Comparison of ENCODE assay signal across 21 cellular contexts in genomic region chr1:68142461-68142860, GRCh38.
DNase-seq lines count a peak whose midpoint lies in the region; ATAC-seq, FAIRE-seq and TF ChIP-seq lines count a peak whose summit lies in the region.
"Had no signal": no experiment of that assay in that cellular context is flagged by ENCODE, and none has a peak within 500 bp of the region (broad histone marks: within the 10 kb centered on the region; RNA-seq: fewer than 3 reads in every experiment).

No MANE protein-coding gene starts in this region.

- no peak for FAIRE-seq in GM12891 (lab: Jason Lieb, UNC)
- FAIRE-seq: H54, islet of Langerhans had no signal

- DNase-seq in coronary artery (ENCODE audit: low spot score), result no peak
- DNase-seq in lower lobe of right lung, result no peak
- DNase-seq in nucleus accumbens (lab: John Stamatoyannopoulos, UW), result no peak
- DNase-seq in GM12891 (ENCODE audit: insufficient read length, low spot score), result no peak
- DNase-seq in uterus, result no peak
- DNase-seq: ACHN; activated effector memory CD4-positive, alpha-beta T cell treated with anti-CD3 and anti-CD28 coated beads, Interleukin-2, amount 50 U/mL, for 16 hours; CD4-positive, CD25-positive, alpha-beta regulatory T cell; DMS79 treated with DMSO at 0.1 percent for 48 hours; glutamatergic neuron; KG1; NCI-H1092 treated with DMSO at 0.1 percent for 48 hours; NCI-H526 treated with DMSO at 0.1 percent for 48 hours; posterior cingulate gyrus; stimulated activated CD4-positive, alpha-beta T cell treated with anti-CD3 and anti-CD28 coated beads, Interleukin-12 subunit alpha, Interleukin-12 subunit beta, amount 100 ng/mL, for 4 hours had no signal

- ATAC-seq in lower lobe of right lung (no peak), HG03025 (IDR thresholded peaks at IDR 0.05; ENCODE audit: low FRiP score, unreplicated experiment) (no peak)
- ATAC-seq: stimulated activated memory B cell treated with anti-CD40 and anti-IgM and Interleukin-4, amounts not matched to agents 10 μg/mL and 1 μg/mL and 100 μg/mL, for 72 hours had no signal

- H3K27ac ChIP-seq in HUES48 (ENCODE audit: low read depth, low read length), result peak overlapping the region; percentile 72
- peak overlapping the region; percentile 37 to 49 for H3K27ac ChIP-seq in coronary artery
- H3K27ac ChIP-seq in lower lobe of right lung, result peak overlapping the region; percentile 65
- peak overlapping the region; percentile 82 for H3K27ac ChIP-seq in rectal smooth muscle tissue (ENCODE audit: low read depth, low read length)
- no peak overlapping the region for H3K27ac ChIP-seq in uterus

- TF ChIP-seq CTCF in coronary artery (IDR thresholded peaks at IDR 0.05) (no peak), lower lobe of right lung (IDR thresholded peaks at IDR 0.05) (no peak), uterus (IDR thresholded peaks at IDR 0.05) (no peak)

- intact Hi-C loops in lower lobe of right lung (cut with DNase I) (no loop called here), uterus (cut with DNase I; ENCODE audit: low total_unique reads) (no loop called here)

- no peak for TF ChIP-seq POLR2A in GM12891 (IDR thresholded peaks at IDR 0.05; ENCODE audit: low read depth, low read length)
- TF ChIP-seq POLR2A in uterus (IDR thresholded peaks at IDR 0.05), result no peak

- H3K4me3 ChIP-seq in HUES48 (ENCODE audit: low read depth, low read length), result no peak overlapping the region
- H3K4me3 ChIP-seq in coronary artery, result no peak overlapping the region
- H3K4me3 ChIP-seq in lower lobe of right lung, result no peak overlapping the region
- H3K4me3 ChIP-seq in rectal smooth muscle tissue (ENCODE audit: low read length), result no peak overlapping the region
- H3K4me3 ChIP-seq in uterus, result no peak overlapping the region

- no peaks in the 10 kb centered on the region for H3K27me3 ChIP-seq in HUES48 (ENCODE audit: control insufficient read depth, insufficient read depth, low read length)
- H3K27me3 ChIP-seq in lower lobe of right lung (ENCODE audit: low read depth), result no peaks in the 10 kb centered on the region
- H3K27me3 ChIP-seq in rectal smooth muscle tissue (ENCODE audit: control insufficient read depth, insufficient read depth, low read length), result no peaks in the 10 kb centered on the region
- no peaks in the 10 kb centered on the region for H3K27me3 ChIP-seq in uterus

- H3K4me1 ChIP-seq in HUES48 (ENCODE audit: control insufficient read depth, insufficient read depth, low read length) (peaks cover 19% of the 10 kb centered on the region), lower lobe of right lung (peaks cover 15% of the 10 kb centered on the region), rectal smooth muscle tissue (ENCODE audit: control insufficient read depth, insufficient read depth, low read length) (peaks cover 28% of the 10 kb centered on the region), uterus (no peaks in the 10 kb centered on the region)

- H3K36me3 ChIP-seq in HUES48 (ENCODE audit: control insufficient read depth, insufficient read depth, low read length) (no peaks in the 10 kb centered on the region), lower lobe of right lung (peaks cover 36% of the 10 kb centered on the region), rectal smooth muscle tissue (ENCODE audit: control insufficient read depth, insufficient read depth, low read length) (peaks cover 5% of the 10 kb centered on the region), uterus (no peaks in the 10 kb centered on the region)

- H3K9ac ChIP-seq in HUES48 (ENCODE audit: low read depth, low read length), result no peak overlapping the region
- no peak overlapping the region for H3K9ac ChIP-seq in rectal smooth muscle tissue (ENCODE audit: low read length)

- H3K9me3 ChIP-seq in HUES48 (ENCODE audit: control insufficient read depth, insufficient read depth, low read length) (no peaks in the 10 kb centered on the region), lower lobe of right lung (no peaks in the 10 kb centered on the region), uterus (no peaks in the 10 kb centered on the region)

TF ChIP-seq in GM12891, 5 proteins besides CTCF, POLR2A, EP300 and RAD21:
- TF ChIP-seq SPI1 (IDR thresholded peaks at IDR 0.05; ENCODE audit: low read depth, low read length), result no peak
- no peak for TF ChIP-seq POU2F2 (IDR thresholded peaks at IDR 0.05; ENCODE audit: low read depth, low read length)
- no peak for TF ChIP-seq POLR2AphosphoS5 (IDR thresholded peaks at IDR 0.05; ENCODE audit: low read depth, low read length)
- TF ChIP-seq PAX5 (IDR thresholded peaks at IDR 0.05; ENCODE audit: insufficient read depth, low read length, severe bottlenecking), result no peak
- no peak for TF ChIP-seq TAF1 (IDR thresholded peaks at IDR 0.05; ENCODE audit: low read depth, low read length)

Comparison
In these comparisons a context has a peak if more than half of its experiments do, and no peak if none do; other contexts are left out.
1. H3K27ac ChIP-seq: peak in HUES48 (single experiment), coronary artery (2 of 2), lower lobe of right lung (single experiment) and rectal smooth muscle tissue (single experiment); none in uterus (0 of 2).